Comparison of ENCODE assay signal across 8 cellular contexts in genomic region chr3:126989316-126990023, GRCh38.
"Had no signal": no experiment of that assay in that cellular context is flagged by ENCODE, and none has a peak within 500 bp of the region (broad histone marks: within the 10 kb centered on the region; RNA-seq: fewer than 3 reads in every experiment).

No MANE protein-coding gene starts in this region.

- H3K4me1 ChIP-seq: HAP-1 had no signal

- H3K9me3 Mint-ChIP-seq: GM23338, HFFc6, IgD-negative memory B cell had no signal

- H3K27me3 Mint-ChIP-seq: IgD-negative memory B cell had no signal

- ATAC-seq: GM23338, HCT116, HepG2 had no signal

- H3K4me3 ChIP-seq: GM23338, HAP-1 had no signal

- H3K9me3 ChIP-seq: HAP-1 had no signal

- H3K4me2 ChIP-seq: GM23338 had no signal

- DNase-seq: H7, HFFc6 had no signal

- H2AFZ ChIP-seq: GM23338 had no signal

- H3K27ac Mint-ChIP-seq: GM23338, HFFc6 had no signal

- H3K4me3 Mint-ChIP-seq: GM23338, HFFc6, IgD-negative memory B cell had no signal

- H3K27ac ChIP-seq: HL-60 had no signal
